In the genomic region with DNA sequence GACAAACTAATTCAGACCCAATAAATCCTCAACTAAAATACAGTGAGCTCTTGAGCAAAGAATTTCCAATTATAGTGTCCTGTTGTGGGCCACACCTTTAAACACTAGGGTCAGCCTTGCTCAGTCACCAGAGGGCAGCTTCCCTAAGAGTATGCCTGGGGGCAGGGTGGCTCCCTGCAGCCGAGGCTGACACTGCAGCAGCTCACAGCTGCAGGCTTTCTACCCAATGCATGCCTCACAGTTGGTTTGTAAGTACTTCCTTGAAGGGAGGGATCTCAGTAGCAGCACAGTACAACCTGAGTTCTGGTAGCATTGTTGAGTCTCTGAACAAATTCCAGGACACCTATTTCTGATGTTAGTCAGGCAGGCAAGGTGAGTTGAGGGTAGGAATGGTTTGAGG, we compare ENCODE assay signal across 17 cellular contexts.
DNase-seq lines count a peak whose midpoint lies in the region; ATAC-seq and TF ChIP-seq lines count a peak whose summit lies in the region.
"Had no signal": no experiment of that assay in that cellular context is flagged by ENCODE, and none has a peak within 500 bp of the region (broad histone marks: within the 10 kb centered on the region; RNA-seq: fewer than 3 reads in every experiment).

No MANE protein-coding gene starts in this region.

- POLR2A ChIA-PET in IMR-90 (lab: Charles Lee; ENCODE audit: unreplicated experiment), result no interaction called here

- H3K4me2 ChIP-seq in IMR-90 (ENCODE audit: low read depth, low read length), result no peak overlapping the region

- H3K9me3 ChIP-seq in IMR-90 (ENCODE audit: control insufficient read depth, insufficient read depth, low read length) (no peaks in the 10 kb centered on the region), adrenal gland (replicated peaks in 1 of 3) (peaks cover 0 to 4% (median 0%) of the 10 kb centered on the region in 3 donors), right lobe of liver (no peaks in the 10 kb centered on the region)
- H3K9me3 ChIP-seq: heart right ventricle, SJSA1 had no signal

- H3K4ac ChIP-seq in IMR-90 (ENCODE audit: low read depth, low read length), result no peak overlapping the region

- H2BK20ac ChIP-seq in IMR-90 (ENCODE audit: low read depth, low read length), result no peak overlapping the region

- H3K9me3 Mint-ChIP-seq in CD14-positive monocyte, result peaks cover 0 to 3% (median 0%) of the 10 kb centered on the region in 7 donors
- H3K9me3 Mint-ChIP-seq: activated naive CD4-positive, alpha-beta T cell treated with anti-CD3 and anti-CD28 coated beads, Interleukin-2, amount 10 ng/mL, durations not matched to agents 7 days and 5 days; CD4-positive, alpha-beta T cell had no signal

- no peak overlapping the region for H2BK120ac ChIP-seq in IMR-90 (ENCODE audit: low read depth, low read length)

- no peaks in the 10 kb centered on the region for H3K79me1 ChIP-seq in IMR-90 (ENCODE audit: low read depth in 1 of 2, low read length in 2 of 2)

- H4K20me1 ChIP-seq in IMR-90 (ENCODE audit: insufficient read depth, low read length), result no peaks in the 10 kb centered on the region

- in situ Hi-C loops in IMR-90 (cut with MboI; ENCODE audit: low sequenced_read_pairs), result loop anchor here (25.0 kb wide), 1 partner anchor 492 kb away; no protein-coding TSS in a partner anchor

- H3K27ac ChIP-seq in IMR-90 (ENCODE audit: insufficient read depth, low read length) (no peak overlapping the region), adrenal gland (no peak overlapping the region), right lobe of liver (no peak overlapping the region)
- H3K27ac ChIP-seq: heart right ventricle, SJSA1 had no signal

- H2BK5ac ChIP-seq in IMR-90 (ENCODE audit: low read depth, low read length, poor library complexity, severe bottlenecking), result no peak overlapping the region

- no peak overlapping the region for H3K56ac ChIP-seq in IMR-90 (ENCODE audit: extremely low read depth, insufficient read depth, low read length)

- TF ChIP-seq RAD21 in IMR-90 (IDR thresholded peaks at IDR 0.05; ENCODE audit: low read length), result no peak

- DNase-seq in CD14-positive monocyte (ENCODE audit: low spot score), result peak; percentile 43
- DNase-seq in IMR-90, result peak; percentile 14
- DNase-seq in adrenal gland, result peak in 4 of 7 donors; percentile 18 to 27 (median 23)
- no peak for DNase-seq in right lobe of liver
- DNase-seq in inferior parietal cortex (ENCODE audit: extremely low spot score), result no peak
- DNase-seq in medulla oblongata (ENCODE audit: extremely low spot score), result no peak
- DNase-seq: activated CD4-positive, alpha-beta T cell treated with anti-CD3 and anti-CD28 coated beads, Interleukin-2, amount 50 U/mL, for 1 hour; activated naive CD4-positive, alpha-beta T cell treated with anti-CD3 and anti-CD28 coated beads, Interleukin-2, amount 10 ng/mL, durations not matched to agents 7 days and 5 days; CD4-positive, alpha-beta T cell; heart right ventricle; naive B cell; NCI-H1694 treated with DMSO at 0.1 percent for 48 hours; stimulated activated CD4-positive, alpha-beta T cell treated with anti-CD3 and anti-CD28 coated beads, Interleukin-15, amount 100 ng/mL, for 24 hours; stimulated activated naive CD8-positive, alpha-beta T cell treated with anti-CD3 and anti-CD28 coated beads, Interleukin-15, Interleukin-2, amounts not matched to agents 100 U/mL and 50 U/mL, for 24 hours had no signal

- H3K36me3 Mint-ChIP-seq in CD14-positive monocyte, result no peaks in the 10 kb centered on the region
- H3K36me3 Mint-ChIP-seq: activated naive CD4-positive, alpha-beta T cell treated with anti-CD3 and anti-CD28 coated beads, Interleukin-2, amount 10 ng/mL, durations not matched to agents 7 days and 5 days; naive B cell had no signal

- no peak overlapping the region for H3K14ac ChIP-seq in IMR-90 (replicated peaks; ENCODE audit: low read depth, low read length)

- no peak overlapping the region for H3K9ac ChIP-seq in IMR-90 (ENCODE audit: low read depth, low read length)

- H3K36me3 ChIP-seq in IMR-90 (ENCODE audit: control insufficient read depth, insufficient read depth, low read length) (no peaks in the 10 kb centered on the region), adrenal gland (replicated peaks in 1 of 2) (no peaks in the 10 kb centered on the region), right lobe of liver (no peaks in the 10 kb centered on the region)
- H3K36me3 ChIP-seq: heart right ventricle, SJSA1 had no signal

- H3K4me1 ChIP-seq in IMR-90 (ENCODE audit: control insufficient read depth, insufficient read depth, low read length), result peaks cover 5% of the 10 kb centered on the region; the same call in 1 of the 2 replicates
- H3K4me1 ChIP-seq in adrenal gland (replicated peaks in 1 of 2), result no peaks in the 10 kb centered on the region
- no peaks in the 10 kb centered on the region for H3K4me1 ChIP-seq in right lobe of liver
- H3K4me1 ChIP-seq: heart right ventricle, SJSA1 had no signal

- H2BK15ac ChIP-seq in IMR-90 (ENCODE audit: low read depth, low read length), result no peak overlapping the region

- CTCF ChIA-PET in IMR-90 (lab: Yijun Ruan, JAX), result no interaction called here

- dilution Hi-C loops in IMR-90 (cut with HindIII; ENCODE audit: low sequenced_read_pairs, unreplicated experiment), result no loop called here

- intact Hi-C loops in CD14-positive monocyte (cut with micrococcal nuclease), result no loop called here
- intact Hi-C loops in IMR-90 (cut with micrococcal nuclease), result no loop called here
- intact Hi-C loops in adrenal gland (cut with DNase I), result no loop called here
- intact Hi-C loops in right lobe of liver (cut with DNase I), result no loop called here

- H3K27me3 ChIP-seq in IMR-90 (ENCODE audit: control insufficient read depth, insufficient read depth, low read length) (no peaks in the 10 kb centered on the region), adrenal gland (no peaks in the 10 kb centered on the region), right lobe of liver (no peaks in the 10 kb centered on the region)
- H3K27me3 ChIP-seq: heart right ventricle, SJSA1 had no signal

- H3K4me3 ChIP-seq in IMR-90 (ENCODE audit: insufficient read depth, low read depth, low read length) (no peak overlapping the region), adrenal gland (no peak overlapping the region), right lobe of liver (no peak overlapping the region)
- H3K4me3 ChIP-seq: heart right ventricle, SJSA1 had no signal

- no peaks in the 10 kb centered on the region for H3K27me3 Mint-ChIP-seq in CD14-positive monocyte (ENCODE audit: low read depth in 3 of 3)
- H3K27me3 Mint-ChIP-seq: activated naive CD4-positive, alpha-beta T cell treated with anti-CD3 and anti-CD28 coated beads, Interleukin-2, amount 10 ng/mL, durations not matched to agents 7 days and 5 days; CD4-positive, alpha-beta T cell; naive B cell had no signal

- TF ChIP-seq CTCF in CD14-positive monocyte (IDR thresholded peaks at IDR 0.05), result peak; percentile 9
- TF ChIP-seq CTCF in IMR-90 (conservative IDR thresholded peaks at IDR 0.05; ENCODE audit: low read depth, low read length), result no peak
- no peak for TF ChIP-seq CTCF in adrenal gland (IDR thresholded peaks at IDR 0.05)
- TF ChIP-seq CTCF in right lobe of liver (IDR thresholded peaks at IDR 0.05), result no peak

- peaks cover 8% of the 10 kb centered on the region for H3K4me1 Mint-ChIP-seq in CD14-positive monocyte
- H3K4me1 Mint-ChIP-seq: activated naive CD4-positive, alpha-beta T cell treated with anti-CD3 and anti-CD28 coated beads, Interleukin-2, amount 10 ng/mL, durations not matched to agents 7 days and 5 days; naive B cell had no signal

- no peak overlapping the region for H3K23ac ChIP-seq in IMR-90 (ENCODE audit: low read depth, low read length)

- no peak overlapping the region for H4K8ac ChIP-seq in IMR-90 (ENCODE audit: low read depth in 2 of 2, low read length in 2 of 2)

- WGBS in IMR-90 (ENCODE audit: extremely low coverage in 2 of 2, insufficient read length in 1 of 2), 2 experiments, result no CpG with 5 or more reads among the region's 1 CpG
- 0% methylated on average over 1 of the region's 1 CpG; no CpG with 5 or more reads in 2 of the 4 donors for WGBS in adrenal gland, 4 donors
- 0% methylated on average over 1 of the region's 1 CpG for WGBS in right lobe of liver (ENCODE audit: insufficient coverage, low coverage, low lambda C conversion rate, missing lambda C conversion rate)

- peak overlapping the region in 5 of 7 donors; percentile 1 to 64 (median 56) for H3K27ac Mint-ChIP-seq in CD14-positive monocyte
- H3K27ac Mint-ChIP-seq: activated naive CD4-positive, alpha-beta T cell treated with anti-CD3 and anti-CD28 coated beads, Interleukin-2, amount 10 ng/mL, durations not matched to agents 7 days and 5 days; CD4-positive, alpha-beta T cell had no signal

- no peak overlapping the region for H4K91ac ChIP-seq in IMR-90 (ENCODE audit: insufficient read depth, low read depth, low read length)

- no peak overlapping the region for H4K5ac ChIP-seq in IMR-90 (ENCODE audit: low read depth, low read length)

- H2AK5ac ChIP-seq in IMR-90 (ENCODE audit: low read depth, low read length), result no peak overlapping the region

- peak overlapping the region; percentile 56 for H2AFZ ChIP-seq in IMR-90 (replicated peaks; ENCODE audit: low read length, poor library complexity)

- H3K9me1 ChIP-seq in IMR-90 (ENCODE audit: insufficient read depth, low read length), result no peaks in the 10 kb centered on the region

- H3K4me3 Mint-ChIP-seq in CD14-positive monocyte, result peak overlapping the region in 1 of 2 donors; percentile 11
- H3K4me3 Mint-ChIP-seq: activated naive CD4-positive, alpha-beta T cell treated with anti-CD3 and anti-CD28 coated beads, Interleukin-2, amount 10 ng/mL, durations not matched to agents 7 days and 5 days; CD4-positive, alpha-beta T cell; naive B cell had no signal

- no peak overlapping the region for H2AK9ac ChIP-seq in IMR-90 (replicated peaks; ENCODE audit: low read depth, low read length, poor library complexity)

- no TSS peak for BruUV-seq in IMR-90 (replicated peaks; lab: Mats Ljungman, UMichigan)

- ATAC-seq in IMR-90 (ENCODE audit: low read depth) (peak; percentile 68), right lobe of liver (peak; percentile 43 to 60 (median 47)), HG03460 (IDR thresholded peaks at IDR 0.05; ENCODE audit: unreplicated experiment) (no peak), HG03039 (IDR thresholded peaks at IDR 0.05; ENCODE audit: unreplicated experiment) (no peak)
- ATAC-seq: stimulated activated naive CD8-positive, alpha-beta T cell treated with anti-CD3 and anti-CD28 coated beads, Interleukin-15, Interleukin-2, amounts not matched to agents 100 U/mL and 50 U/mL, for 24 hours had no signal

- H3K18ac ChIP-seq in IMR-90 (ENCODE audit: low read depth, low read length), result peak overlapping the region; percentile 41; the same call in 1 of the 2 replicates

- TF ChIP-seq POLR2A in IMR-90 (IDR thresholded peaks at IDR 0.05; ENCODE audit: low read depth, low read length), result no peak
- TF ChIP-seq POLR2A in adrenal gland (IDR thresholded peaks at IDR 0.05), result no peak
- no peak for TF ChIP-seq POLR2A in right lobe of liver (IDR thresholded peaks at IDR 0.05)

TF ChIP-seq in IMR-90, 13 proteins besides CTCF, POLR2A, EP300 and RAD21 (continues in another document):
- no peak for TF ChIP-seq RCOR1 (IDR thresholded peaks at IDR 0.05; ENCODE audit: insufficient replicate concordance, low read length)
- TF ChIP-seq MAZ (IDR thresholded peaks at IDR 0.05; ENCODE audit: borderline replicate concordance, low read depth, low read length), result no peak
- TF ChIP-seq SMC3 (IDR thresholded peaks at IDR 0.05; ENCODE audit: low read depth, low read length), result no peak
- TF ChIP-seq CHD1 (IDR thresholded peaks at IDR 0.05; ENCODE audit: low read depth, low read length), result no peak
- no peak for TF ChIP-seq RFX5 (IDR thresholded peaks at IDR 0.05; ENCODE audit: low read depth, low read length)

Comparison
In these comparisons a context has a peak if more than half of its experiments do, and no peak if none do; other contexts are left out.
1. DNase-seq: peak in CD14-positive monocyte (single experiment), IMR-90 (single experiment) and adrenal gland (4 of 7); none in right lobe of liver (0 of 3), inferior parietal cortex (single experiment) and medulla oblongata (single experiment).
2. ATAC-seq: peak in IMR-90 (single experiment) and right lobe of liver (4 of 4); none in HG03460 (single experiment) and HG03039 (single experiment).